In the genomic region with DNA sequence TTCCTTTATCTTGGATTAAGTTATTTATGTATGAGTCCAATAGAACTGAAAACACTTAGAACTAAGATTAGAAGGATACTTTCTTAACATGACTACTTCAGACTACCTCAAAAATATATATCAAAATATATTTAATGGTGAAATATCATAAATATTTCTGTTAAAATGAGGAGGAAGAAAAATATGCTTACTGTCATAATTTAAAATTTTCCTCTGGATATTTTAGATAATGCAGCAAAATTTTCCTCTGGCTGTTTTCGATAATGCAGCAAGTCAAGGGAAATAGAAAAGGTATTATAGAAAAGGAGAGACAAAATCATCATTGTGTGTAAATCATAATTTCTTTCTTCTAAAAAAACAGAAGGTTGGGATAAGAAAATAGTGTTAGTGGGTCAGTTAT, we compare ENCODE assay signal across 10 cellular contexts.
DNase-seq lines count a peak whose midpoint lies in the region; ATAC-seq and TF ChIP-seq lines count a peak whose summit lies in the region.
"Had no signal": no experiment of that assay in that cellular context is flagged by ENCODE, and none has a peak within 500 bp of the region (broad histone marks: within the 10 kb centered on the region; RNA-seq: fewer than 3 reads in every experiment).

No MANE protein-coding gene starts in this region.

- peak; percentile 66 for ATAC-seq in SK-N-SH treated with all-trans-retinoic acid at 6 μM for 48 hours
- ATAC-seq in natural killer cell: no peak
- ATAC-seq: activated CD8-positive, alpha-beta T cell treated with anti-CD3 and anti-CD28 coated beads, Interleukin-2, amount 10 ng/mL, durations not matched to agents 7 days and 5 days had no signal

- H3K27ac Mint-ChIP-seq in HFFc6 (peak overlapping the region; percentile 58), progenitor cell of endocrine pancreas (no peak overlapping the region), natural killer cell (no peak overlapping the region)
- H3K27ac Mint-ChIP-seq: activated CD8-positive, alpha-beta T cell treated with anti-CD3 and anti-CD28 coated beads, Interleukin-2, amount 10 ng/mL, durations not matched to agents 7 days and 5 days had no signal

- no peak for DNase-seq in HFFc6
- no peak for DNase-seq in hepatocyte (ENCODE audit: low spot score)
- no peak for DNase-seq in progenitor cell of endocrine pancreas (ENCODE audit: low spot score, unreplicated experiment)
- DNase-seq in natural killer cell: no peak
- no peak for DNase-seq in HCEC 1CT
- DNase-seq in Karpas-422: no peak
- DNase-seq in caudate nucleus (lab: John Stamatoyannopoulos, UW): no peak
- DNase-seq: stimulated activated CD4-positive, alpha-beta T cell treated with anti-CD3 and anti-CD28 coated beads, Interleukin-1b, Interleukin-23, amount 100 ng/mL, for 48 hours had no signal

- H4K20me1 ChIP-seq in hepatocyte (ENCODE audit: insufficient read depth, poor library complexity, severe bottlenecking): no peaks in the 10 kb centered on the region
- no peaks in the 10 kb centered on the region for H4K20me1 ChIP-seq in Karpas-422 (ENCODE audit: insufficient read depth, low read depth, low read length)

- intact Hi-C loops in natural killer cell (cut with micrococcal nuclease): loop anchor here (5.0 kb wide), 1 partner anchor 1589 kb away; no protein-coding TSS in a partner anchor

- H3K36me3 Mint-ChIP-seq in HFFc6 (ENCODE audit: low read depth): peaks cover 9% of the 10 kb centered on the region; the same call in 1 of the 2 replicates
- H3K36me3 Mint-ChIP-seq in progenitor cell of endocrine pancreas (ENCODE audit: insufficient read depth): no peaks in the 10 kb centered on the region
- H3K36me3 Mint-ChIP-seq in natural killer cell: no peaks in the 10 kb centered on the region

- H3K9me3 Mint-ChIP-seq in HFFc6 (no peaks in the 10 kb centered on the region), progenitor cell of endocrine pancreas (ENCODE audit: low read depth) (peaks cover 3% of the 10 kb centered on the region), natural killer cell (peaks cover 0 to 2% of the 10 kb centered on the region in 2 donors)

- H3K9ac ChIP-seq in Karpas-422 (ENCODE audit: low read length): no peak overlapping the region

- H3K4me3 Mint-ChIP-seq in HFFc6 (peak overlapping the region; percentile 83), progenitor cell of endocrine pancreas (ENCODE audit: low read depth) (peak overlapping the region; percentile 63), natural killer cell (no peak overlapping the region)
- H3K4me3 Mint-ChIP-seq: activated CD8-positive, alpha-beta T cell treated with anti-CD3 and anti-CD28 coated beads, Interleukin-2, amount 10 ng/mL, durations not matched to agents 7 days and 5 days had no signal

- H3K4me1 Mint-ChIP-seq in HFFc6 (ENCODE audit: low read depth): peaks cover 51% of the 10 kb centered on the region
- peaks cover 11% of the 10 kb centered on the region for H3K4me1 Mint-ChIP-seq in progenitor cell of endocrine pancreas (ENCODE audit: low read depth)
- peaks cover 0 to 5% of the 10 kb centered on the region in 2 donors for H3K4me1 Mint-ChIP-seq in natural killer cell

- H3K79me2 ChIP-seq in hepatocyte: no peaks in the 10 kb centered on the region
- no peaks in the 10 kb centered on the region for H3K79me2 ChIP-seq in Karpas-422 (ENCODE audit: low read length)

- peak overlapping the region; percentile 23 for H2AFZ ChIP-seq in hepatocyte
- no peak overlapping the region for H2AFZ ChIP-seq in Karpas-422 (ENCODE audit: low read length)

- H3K4me2 ChIP-seq in hepatocyte (peak overlapping the region; percentile 70), Karpas-422 (ENCODE audit: low read depth, low read length, poor library complexity, severe bottlenecking) (no peak overlapping the region)

- H3K27ac ChIP-seq in hepatocyte (no peak overlapping the region), Karpas-422 (ENCODE audit: low read length) (no peak overlapping the region), caudate nucleus (ENCODE audit: low read depth, low read length) (no peak overlapping the region)

- H3K4me1 ChIP-seq in hepatocyte (ENCODE audit: insufficient read depth) (no peaks in the 10 kb centered on the region), Karpas-422 (ENCODE audit: low read length) (no peaks in the 10 kb centered on the region)

- TF ChIP-seq CTCF in HFFc6 (IDR thresholded peaks at IDR 0.05) (no peak), hepatocyte (IDR thresholded peaks at IDR 0.05; ENCODE audit: poor library complexity) (no peak), progenitor cell of endocrine pancreas (IDR thresholded peaks at IDR 0.05; ENCODE audit: unreplicated experiment) (no peak), natural killer cell (IDR thresholded peaks at IDR 0.05) (no peak)

- H3K36me3 ChIP-seq in hepatocyte (replicated peaks; ENCODE audit: insufficient read depth, low read depth) (no peaks in the 10 kb centered on the region), Karpas-422 (ENCODE audit: insufficient read depth, low read length) (no peaks in the 10 kb centered on the region)

- no peaks in the 10 kb centered on the region; the same call in 1 of the 2 replicates for H3K27me3 Mint-ChIP-seq in HFFc6 (ENCODE audit: insufficient read depth)
- H3K27me3 Mint-ChIP-seq in progenitor cell of endocrine pancreas: no peaks in the 10 kb centered on the region
- H3K27me3 Mint-ChIP-seq in natural killer cell (ENCODE audit: low read depth in 2 of 2): peaks cover 3 to 15% of the 10 kb centered on the region in 2 donors

- H3K27me3 ChIP-seq in hepatocyte (no peaks in the 10 kb centered on the region), Karpas-422 (ENCODE audit: low read length) (no peaks in the 10 kb centered on the region; the same call in 1 of the 2 replicates)

- 93% methylated on average over 1 of the region's 1 CpG for WGBS in hepatocyte (ENCODE audit: low lambda C conversion rate, missing lambda C conversion rate)

- H3K9me3 ChIP-seq in hepatocyte (ENCODE audit: low read depth) (no peaks in the 10 kb centered on the region), Karpas-422 (ENCODE audit: low read length) (no peaks in the 10 kb centered on the region)

- H3K9me2 ChIP-seq in hepatocyte (replicated peaks; ENCODE audit: insufficient read depth) (no peaks in the 10 kb centered on the region), Karpas-422 (replicated peaks; ENCODE audit: insufficient read depth, low read length) (no peaks in the 10 kb centered on the region)

- H3K4me3 ChIP-seq in hepatocyte (no peak overlapping the region), Karpas-422 (ENCODE audit: low read length) (no peak overlapping the region)

TF ChIP-seq in SK-N-SH treated with all-trans-retinoic acid at 6 μM for 48 hours, 23 proteins besides CTCF, POLR2A, EP300 and RAD21 (continues in another document):
- no peak for TF ChIP-seq TOX (CRISPR knock-in tag; IDR thresholded peaks at IDR 0.05; ENCODE audit: borderline replicate concordance)
- no peak for TF ChIP-seq OSR1 (CRISPR knock-in tag; IDR thresholded peaks at IDR 0.05)
- no peak for TF ChIP-seq CSDC2 (CRISPR knock-in tag; IDR thresholded peaks at IDR 0.05)
- no peak for TF ChIP-seq ISL1 (CRISPR knock-in tag; IDR thresholded peaks at IDR 0.05)
- TF ChIP-seq, protein P1, sequence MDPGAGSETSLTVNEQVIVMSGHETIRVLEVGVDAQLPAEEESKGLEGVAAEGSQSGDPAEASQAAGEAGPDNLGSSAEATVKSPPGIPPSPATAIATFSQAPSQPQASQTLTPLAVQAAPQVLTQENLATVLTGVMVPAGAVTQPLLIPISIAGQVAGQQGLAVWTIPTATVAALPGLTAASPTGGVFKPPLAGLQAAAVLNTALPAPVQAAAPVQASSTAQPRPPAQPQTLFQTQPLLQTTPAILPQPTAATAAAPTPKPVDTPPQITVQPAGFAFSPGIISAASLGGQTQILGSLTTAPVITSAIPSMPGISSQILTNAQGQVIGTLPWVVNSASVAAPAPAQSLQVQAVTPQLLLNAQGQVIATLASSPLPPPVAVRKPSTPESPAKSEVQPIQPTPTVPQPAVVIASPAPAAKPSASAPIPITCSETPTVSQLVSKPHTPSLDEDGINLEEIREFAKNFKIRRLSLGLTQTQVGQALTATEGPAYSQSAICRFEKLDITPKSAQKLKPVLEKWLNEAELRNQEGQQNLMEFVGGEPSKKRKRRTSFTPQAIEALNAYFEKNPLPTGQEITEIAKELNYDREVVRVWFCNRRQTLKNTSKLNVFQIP (CRISPR knock-in tag; IDR thresholded peaks at IDR 0.05; ENCODE audit: borderline replicate concordance, low read depth): no peak
- TF ChIP-seq PPARA (CRISPR knock-in tag; IDR thresholded peaks at IDR 0.05; ENCODE audit: borderline replicate concordance): no peak
- TF ChIP-seq ZNF8 (CRISPR knock-in tag; IDR thresholded peaks at IDR 0.05): no peak
- TF ChIP-seq ZNF70 (CRISPR knock-in tag; IDR thresholded peaks at IDR 0.05): no peak
- no peak for TF ChIP-seq ZC3H10 (CRISPR knock-in tag; IDR thresholded peaks at IDR 0.05)
- TF ChIP-seq, protein P2, sequence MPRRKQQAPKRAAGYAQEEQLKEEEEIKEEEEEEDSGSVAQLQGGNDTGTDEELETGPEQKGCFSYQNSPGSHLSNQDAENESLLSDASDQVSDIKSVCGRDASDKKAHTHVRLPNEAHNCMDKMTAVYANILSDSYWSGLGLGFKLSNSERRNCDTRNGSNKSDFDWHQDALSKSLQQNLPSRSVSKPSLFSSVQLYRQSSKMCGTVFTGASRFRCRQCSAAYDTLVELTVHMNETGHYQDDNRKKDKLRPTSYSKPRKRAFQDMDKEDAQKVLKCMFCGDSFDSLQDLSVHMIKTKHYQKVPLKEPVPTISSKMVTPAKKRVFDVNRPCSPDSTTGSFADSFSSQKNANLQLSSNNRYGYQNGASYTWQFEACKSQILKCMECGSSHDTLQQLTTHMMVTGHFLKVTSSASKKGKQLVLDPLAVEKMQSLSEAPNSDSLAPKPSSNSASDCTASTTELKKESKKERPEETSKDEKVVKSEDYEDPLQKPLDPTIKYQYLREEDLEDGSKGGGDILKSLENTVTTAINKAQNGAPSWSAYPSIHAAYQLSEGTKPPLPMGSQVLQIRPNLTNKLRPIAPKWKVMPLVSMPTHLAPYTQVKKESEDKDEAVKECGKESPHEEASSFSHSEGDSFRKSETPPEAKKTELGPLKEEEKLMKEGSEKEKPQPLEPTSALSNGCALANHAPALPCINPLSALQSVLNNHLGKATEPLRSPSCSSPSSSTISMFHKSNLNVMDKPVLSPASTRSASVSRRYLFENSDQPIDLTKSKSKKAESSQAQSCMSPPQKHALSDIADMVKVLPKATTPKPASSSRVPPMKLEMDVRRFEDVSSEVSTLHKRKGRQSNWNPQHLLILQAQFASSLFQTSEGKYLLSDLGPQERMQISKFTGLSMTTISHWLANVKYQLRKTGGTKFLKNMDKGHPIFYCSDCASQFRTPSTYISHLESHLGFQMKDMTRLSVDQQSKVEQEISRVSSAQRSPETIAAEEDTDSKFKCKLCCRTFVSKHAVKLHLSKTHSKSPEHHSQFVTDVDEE (CRISPR knock-in tag; IDR thresholded peaks at IDR 0.05): no peak
- no peak for TF ChIP-seq RARB (CRISPR knock-in tag; IDR thresholded peaks at IDR 0.05)
- no peak for TF ChIP-seq ZFP3 (CRISPR knock-in tag; IDR thresholded peaks at IDR 0.05)
